ENCODE assay signal across 8 cellular contexts in genomic region chr2:36459725-36460137, GRCh38.
DNase-seq lines count a peak whose midpoint lies in the region; FAIRE-seq lines count a peak whose summit lies in the region.

No MANE protein-coding gene starts in this region.

- FAIRE-seq in RCC 7860 (lab: Jason Lieb, UNC), result peak; percentile 37
- no peak for FAIRE-seq in small intestine (lab: Jason Lieb, UNC)

- H3K27me3 ChIP-seq in small intestine (ENCODE audit: control insufficient read depth in 2 of 2, insufficient read depth in 2 of 2, low read length in 2 of 2), result no peaks in the 10 kb centered on the region

- peaks cover 2 to 10% of the 10 kb centered on the region in 2 donors for H3K4me1 ChIP-seq in small intestine (ENCODE audit: control insufficient read depth in 2 of 2, insufficient read depth in 1 of 2, low read depth in 1 of 2, low read length in 1 of 2)

- no peaks in the 10 kb centered on the region for H3K9me3 ChIP-seq in small intestine (ENCODE audit: control insufficient read depth, low read depth)

- no peak overlapping the region for H3K4me3 ChIP-seq in small intestine (ENCODE audit: low read depth in 1 of 2, low read length in 2 of 2)

- H3K27ac ChIP-seq in small intestine (ENCODE audit: low read depth in 1 of 2, low read length in 1 of 2), result peak overlapping the region in 1 of 2 donors; percentile 0

- no peaks in the 10 kb centered on the region for H3K36me3 ChIP-seq in small intestine (ENCODE audit: control insufficient read depth in 2 of 2, insufficient read depth in 2 of 2, low read length in 2 of 2)

- WGBS in small intestine, 3 donors, result 19 to 50% (median 31%) methylated on average over 2 of the region's 2 CpGs

- peak; percentile 6 for DNase-seq in NCI-H2171 treated with DMSO at 0.1 percent for 48 hours (lab: John Stamatoyannopoulos, UW)
- no peak for DNase-seq in NCI-H2171 (lab: John Stamatoyannopoulos, UW)
- DNase-seq in RCC 7860 (ENCODE audit: low spot score), result peak; percentile 77
- peak; percentile 28 for DNase-seq in globus pallidus (ENCODE audit: low spot score)
- peak; percentile 95 for DNase-seq in small intestine
- DNase-seq in SKM-1 treated with dmso at 0.1 percent for 144 hours (lab: John Stamatoyannopoulos, UW; ENCODE audit: unreplicated experiment), result no peak
- DNase-seq in GF-D8 (lab: John Stamatoyannopoulos, UW), result no peak
- no peak for DNase-seq in stimulated activated CD4-positive, alpha-beta T cell treated with anti-CD3 and anti-CD28 coated beads, Interleukin-4, amount 100 ng/mL, for 24 hours

Comparison
In these comparisons a context has a peak if more than half of its experiments do, and no peak if none do; other contexts are left out.
1. DNase-seq: peak in NCI-H2171 treated with DMSO at 0.1 percent for 48 hours (single experiment), RCC 7860 (single experiment), globus pallidus (single experiment) and small intestine (single experiment); none in NCI-H2171 (single experiment), SKM-1 treated with dmso at 0.1 percent for 144 hours (single experiment), GF-D8 (single experiment) and stimulated activated CD4-positive, alpha-beta T cell treated with anti-CD3 and anti-CD28 coated beads, Interleukin-4, amount 100 ng/mL, for 24 hours (single experiment).